Comparison of ENCODE assay signal across 18 cellular contexts in the genomic region with DNA sequence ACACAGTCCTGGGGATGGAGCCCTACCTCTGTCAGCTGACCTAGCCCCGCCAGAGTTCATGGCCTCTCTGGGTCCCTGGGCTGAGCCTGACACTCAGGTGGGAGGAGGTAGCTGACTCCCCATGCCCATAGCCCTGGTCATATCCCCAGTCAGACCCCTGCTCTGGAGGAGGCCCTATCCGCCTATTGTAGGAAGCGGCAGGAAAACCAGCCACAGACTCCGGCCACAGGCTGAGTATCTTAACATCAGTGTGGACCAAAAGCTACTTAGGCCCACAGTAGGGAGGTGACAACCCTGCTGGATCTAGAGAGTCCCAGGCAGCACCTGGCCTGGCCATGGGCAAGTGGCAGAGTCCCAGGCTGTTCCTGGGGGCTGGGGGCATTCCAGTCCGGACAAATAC. TPM values are rescaled to one million over a fixed set of nuclear protein-coding genes. Genes with fewer than 3 reads are reported as not detected.
DNase-seq lines count a peak whose midpoint lies in the region; ATAC-seq, FAIRE-seq and TF ChIP-seq lines count a peak whose summit lies in the region.
"Had no signal": no experiment of that assay in that cellular context is flagged by ENCODE, and none has a peak within 500 bp of the region (broad histone marks: within the 10 kb centered on the region; RNA-seq: fewer than 3 reads in every experiment).

No MANE protein-coding gene starts in this region.

- POLR2A ChIA-PET in HepG2 (lab: Yijun Ruan, JAX): no interaction called here

- TF ChIP-seq POLR2A in heart left ventricle (IDR thresholded peaks at IDR 0.05) (no peak), HepG2 (IDR thresholded peaks at IDR 0.05; ENCODE audit: insufficient read depth in 1 of 2, low read depth in 2 of 2, low read length in 2 of 2) (no peak)

- H3K27ac ChIP-seq in heart left ventricle (peak overlapping the region in 2 of 12 donors; percentile 34 to 62), HepG2 (ENCODE audit: extremely low read length, insufficient read depth, low read length) (no peak overlapping the region)
- H3K27ac ChIP-seq: C4-2B, GM23248, HL-60 had no signal

- peak; percentile 10 for DNase-seq in left ventricle myocardium superior
- DNase-seq in heart left ventricle: no peak
- no peak for DNase-seq in central memory CD8-positive, alpha-beta T cell (ENCODE audit: low spot score in 2 of 2)
- DNase-seq in stimulated activated effector memory CD8-positive, alpha-beta T cell treated with anti-CD3 and anti-CD28 coated beads, Interleukin-12 subunit alpha, Interleukin-12 subunit beta, amount 100 ng/mL, for 72 hours (ENCODE audit: low spot score in 2 of 2): no peak
- DNase-seq in HepG2 (ENCODE audit: low spot score): no peak
- DNase-seq in activated CD8-positive, alpha-beta memory T cell treated with anti-CD3 and anti-CD28 coated beads for 24 hours: no peak
- no peak for DNase-seq in globus pallidus (ENCODE audit: low spot score)
- DNase-seq: BE2C; CD4-positive, alpha-beta memory T cell; COR-L47; DMS53; GM23248; IMR-90; KG1 had no signal

- TF ChIP-seq CTCF in heart left ventricle (IDR thresholded peaks at IDR 0.05) (no peak), HepG2 (CRISPR knock-in tag; IDR thresholded peaks at IDR 0.05) (no peak)

- no peak for FAIRE-seq in HepG2 (lab: Jason Lieb, UNC)
- FAIRE-seq: A204.1, H54 had no signal

- no peaks in the 10 kb centered on the region for H3K9me3 Mint-ChIP-seq in central memory CD8-positive, alpha-beta T cell
- no peaks in the 10 kb centered on the region for H3K9me3 Mint-ChIP-seq in stimulated activated effector memory CD8-positive, alpha-beta T cell treated with anti-CD3 and anti-CD28 coated beads, Interleukin-12 subunit alpha, Interleukin-12 subunit beta, amount 100 ng/mL, for 72 hours
- H3K9me3 Mint-ChIP-seq: CD4-positive, alpha-beta memory T cell had no signal

- in situ Hi-C loops in HepG2 (cut with HindIII; ENCODE audit: extremely low pct_ligation_motif_present, low pct_unique_long_range_greater_than_20kb): no loop called here

- H3K4me3 Mint-ChIP-seq in central memory CD8-positive, alpha-beta T cell: no peak overlapping the region
- H3K4me3 Mint-ChIP-seq in stimulated activated effector memory CD8-positive, alpha-beta T cell treated with anti-CD3 and anti-CD28 coated beads, Interleukin-12 subunit alpha, Interleukin-12 subunit beta, amount 100 ng/mL, for 72 hours: no peak overlapping the region
- H3K4me3 Mint-ChIP-seq: CD4-positive, alpha-beta memory T cell had no signal

- CTCF ChIA-PET in HepG2 (lab: Yijun Ruan, JAX; ENCODE audit: low intra/inter-chr PET ratio, low total read pairs): no interaction called here

- H3K27me3 ChIP-seq in heart left ventricle: no peaks in the 10 kb centered on the region
- no peaks in the 10 kb centered on the region for H3K27me3 ChIP-seq in HepG2 (ENCODE audit: control insufficient read depth in 1 of 2, insufficient read depth in 2 of 2, low read length in 2 of 2)
- H3K27me3 ChIP-seq: BE2C had no signal

- intact Hi-C loops in left ventricle myocardium superior (cut with micrococcal nuclease) (no loop called here), heart left ventricle (cut with DNase I) (loop anchor here in 1 of 10 donors (5.0 kb wide), 1 partner anchor 34 kb away; a partner anchor contains a TSS), HepG2 (cut with micrococcal nuclease; ENCODE audit: unreplicated experiment) (no loop called here)

- peaks cover 9% of the 10 kb centered on the region for H3K36me3 Mint-ChIP-seq in central memory CD8-positive, alpha-beta T cell (ENCODE audit: insufficient read depth)
- H3K36me3 Mint-ChIP-seq in stimulated activated effector memory CD8-positive, alpha-beta T cell treated with anti-CD3 and anti-CD28 coated beads, Interleukin-12 subunit alpha, Interleukin-12 subunit beta, amount 100 ng/mL, for 72 hours: peaks cover 47% of the 10 kb centered on the region

- H3K4me1 ChIP-seq in heart left ventricle: peaks cover 0 to 15% (median 1%) of the 10 kb centered on the region in 12 donors
- H3K4me1 ChIP-seq in HepG2 (ENCODE audit: insufficient read depth, low read length): no peaks in the 10 kb centered on the region
- H3K4me1 ChIP-seq: BE2C had no signal

- H3K9ac ChIP-seq in HepG2 (ENCODE audit: insufficient read depth, low read depth, low read length): no peak overlapping the region
- H3K9ac ChIP-seq: GM23248 had no signal

- H3K27ac Mint-ChIP-seq in central memory CD8-positive, alpha-beta T cell (ENCODE audit: low read depth): peak overlapping the region; percentile 73
- peak overlapping the region; percentile 56 for H3K27ac Mint-ChIP-seq in stimulated activated effector memory CD8-positive, alpha-beta T cell treated with anti-CD3 and anti-CD28 coated beads, Interleukin-12 subunit alpha, Interleukin-12 subunit beta, amount 100 ng/mL, for 72 hours

- H4K20me1 ChIP-seq in HepG2 (ENCODE audit: insufficient read depth, low read length): no peaks in the 10 kb centered on the region

- H3K36me3 ChIP-seq in heart left ventricle (peaks cover 0 to 96% (median 78%) of the 10 kb centered on the region in 9 donors), HepG2 (replicated peaks in 1 of 2; ENCODE audit: control insufficient read depth in 1 of 2, insufficient read depth in 2 of 2, low read length in 2 of 2) (peaks cover 22 to 59% of the 10 kb centered on the region in 2 experiments; a peak in 4 of 5 replicates)

- TF ChIP-seq EP300 in HepG2 (IDR thresholded peaks at IDR 0.05; ENCODE audit: low read depth in 2 of 2, low read length in 2 of 2) (no peak), HepG2 (CRISPR knock-in tag; IDR thresholded peaks at IDR 0.05; ENCODE audit: borderline replicate concordance) (no peak)

- no peak for TF ChIP-seq RAD21 in HepG2 (CRISPR knock-in tag; IDR thresholded peaks at IDR 0.05)

- ATAC-seq in left ventricle myocardium superior (no peak), heart left ventricle (no peak), HepG2 (no peak)
- ATAC-seq in central memory CD8-positive, alpha-beta T cell (replicated peaks; ENCODE audit: extremely low read depth, poor library complexity, severe bottlenecking): no peak
- ATAC-seq in stimulated activated effector memory CD8-positive, alpha-beta T cell treated with anti-CD3 and anti-CD28 coated beads, Interleukin-12 subunit alpha, Interleukin-12 subunit beta, amount 100 ng/mL, for 72 hours: no peak

- no peak overlapping the region for H3K4me2 ChIP-seq in HepG2 (ENCODE audit: low read depth, low read length)

- H3K4me1 Mint-ChIP-seq in central memory CD8-positive, alpha-beta T cell: no peaks in the 10 kb centered on the region
- H3K4me1 Mint-ChIP-seq in stimulated activated effector memory CD8-positive, alpha-beta T cell treated with anti-CD3 and anti-CD28 coated beads, Interleukin-12 subunit alpha, Interleukin-12 subunit beta, amount 100 ng/mL, for 72 hours: no peaks in the 10 kb centered on the region

- H3K27me3 Mint-ChIP-seq in central memory CD8-positive, alpha-beta T cell: no peaks in the 10 kb centered on the region
- H3K27me3 Mint-ChIP-seq: CD4-positive, alpha-beta memory T cell had no signal

- BruUV-seq in HepG2 (replicated peaks; lab: Mats Ljungman, UMichigan): no TSS peak

- H3K4me3 ChIP-seq in heart left ventricle (no peak overlapping the region), HepG2 (replicated peaks in 1 of 3; ENCODE audit: insufficient read depth in 1 of 3, low read depth in 2 of 3, low read length in 3 of 3) (no peak overlapping the region)
- H3K4me3 ChIP-seq: GM23248 had no signal

- H2AFZ ChIP-seq in HepG2 (ENCODE audit: low read length): no peak overlapping the region
- H2AFZ ChIP-seq: GM23248 had no signal

- H3K9me3 ChIP-seq in heart left ventricle (no peaks in the 10 kb centered on the region), HepG2 (ENCODE audit: low read length) (no peaks in the 10 kb centered on the region)
- H3K9me3 ChIP-seq: BE2C had no signal

- H3K79me2 ChIP-seq in HepG2 (ENCODE audit: insufficient read depth, low read length): no peaks in the 10 kb centered on the region

- 92 to 98% (median 96%) methylated on average over 2 to 5 of the region's 5 CpGs for WGBS in heart left ventricle, 4 donors
- WGBS in HepG2 (ENCODE audit: low lambda C conversion rate): 100% methylated on average over 1 of the region's 5 CpGs

RNA-seq across cellular contexts. Expression of a gene that starts 15.1 kb away (rescaled TPM):
- total RNA-seq in left ventricle myocardium superior (14.8 TPM), heart left ventricle (10 to 100 TPM in 6 of 9 donors, 1 to 10 TPM in 3; 8.5 to 14.4 (median 12.3) TPM), HepG2 (2016; rRNA removed; fragmentation: Illumina TruSeq; extraction: Trizol) (11.3 and 15.5 TPM in 2 replicates)
- polyA plus RNA-seq in heart left ventricle (10 to 100 TPM; 10.4 to 24.1 TPM), HepG2 (2011; rRNA removed) (32.6 and 34.1 TPM in 2 replicates)
- 5.8 and 6.9 TPM in 2 replicates for total RNA-seq in HepG2 (2016; cell fraction: cytosol; rRNA removed; fragmentation: Illumina TruSeq; extraction: Trizol; ENCODE audit: low read depth)
- total RNA-seq in HepG2 (2016; cell fraction: insoluble cytoplasmic fraction; rRNA removed; fragmentation: Illumina TruSeq; extraction: Trizol): 9.7 and 18.4 TPM in 2 replicates
- total RNA-seq in HepG2 (2016; cell fraction: membrane; rRNA removed; fragmentation: Illumina TruSeq; extraction: Trizol): 4.5 and 5.1 TPM in 2 replicates
- 22.2 and 24.1 TPM in 2 replicates for total RNA-seq in HepG2 (2016; cell fraction: nucleus; rRNA removed; fragmentation: Illumina TruSeq; extraction: Trizol)
- polyA plus RNA-seq in HepG2 (2011; cell fraction: cytosol; rRNA removed): 7.9 and 9.8 TPM in 2 replicates
- 162 and 171 TPM in 2 replicates for polyA plus RNA-seq in HepG2 (2011; cell fraction: nucleus; rRNA removed)
- polyA plus RNA-seq in HepG2 (2012): 19.0 and 22.7 TPM in 2 replicates
- polyA plus RNA-seq in HepG2 (2016; cell fraction: cytosol; fragmentation: Illumina TruSeq; extraction: Trizol; ENCODE audit: low read depth): 1.4 and 1.7 TPM in 2 replicates
- 8.1 and 8.4 TPM in 2 replicates for polyA plus RNA-seq in HepG2 (2016; cell fraction: insoluble cytoplasmic fraction; fragmentation: Illumina TruSeq; extraction: Trizol; ENCODE audit: low read depth)
- polyA plus RNA-seq in HepG2 (2016; cell fraction: membrane; fragmentation: Illumina TruSeq; extraction: Trizol; ENCODE audit: low read depth): 2.1 and 3.0 TPM in 2 replicates
- 78.5 and 90.7 TPM in 2 replicates for polyA plus RNA-seq in HepG2 (2016; cell fraction: nucleus; fragmentation: Illumina TruSeq; extraction: Trizol; ENCODE audit: insufficient read depth, low read depth)
- 16.4 and 18.6 TPM in 2 replicates for polyA minus RNA-seq in HepG2 (2011; rRNA and poly(A)+ RNA removed; ENCODE audit: low replicate concordance)
- polyA minus RNA-seq in HepG2 (2011; cell fraction: cytosol; rRNA and poly(A)+ RNA removed): 2.5 and 4.4 TPM in 2 replicates
- 31.4 and 38.0 TPM in 2 replicates for polyA minus RNA-seq in HepG2 (2011; cell fraction: nucleus; rRNA and poly(A)+ RNA removed)

RNA-seq across cellular contexts. Expression of a gene that starts 34.0 kb away (rescaled TPM):
- total RNA-seq in left ventricle myocardium superior (37.1 TPM), heart left ventricle (10 to 100 TPM; 29.3 to 68.9 (median 43.1) TPM), HepG2 (2016; rRNA removed; fragmentation: Illumina TruSeq; extraction: Trizol) (26.8 and 35.0 TPM in 2 replicates)
- polyA plus RNA-seq in heart left ventricle (10 to 100 TPM; 31.1 to 49.9 TPM), HepG2 (2011; rRNA removed) (50.0 and 59.5 TPM in 2 replicates)
- 16.3 and 18.1 TPM in 2 replicates for total RNA-seq in HepG2 (2016; cell fraction: cytosol; rRNA removed; fragmentation: Illumina TruSeq; extraction: Trizol; ENCODE audit: low read depth)
- total RNA-seq in HepG2 (2016; cell fraction: insoluble cytoplasmic fraction; rRNA removed; fragmentation: Illumina TruSeq; extraction: Trizol): 22.4 and 35.5 TPM in 2 replicates
- 27.6 and 33.0 TPM in 2 replicates for total RNA-seq in HepG2 (2016; cell fraction: membrane; rRNA removed; fragmentation: Illumina TruSeq; extraction: Trizol)
- total RNA-seq in HepG2 (2016; cell fraction: nucleus; rRNA removed; fragmentation: Illumina TruSeq; extraction: Trizol): 34.2 and 36.7 TPM in 2 replicates
- polyA plus RNA-seq in HepG2 (2011; cell fraction: cytosol; rRNA removed): 37.5 and 49.4 TPM in 2 replicates
- 238 and 301 TPM in 2 replicates for polyA plus RNA-seq in HepG2 (2011; cell fraction: nucleus; rRNA removed)
- polyA plus RNA-seq in HepG2 (2012): 31.9 and 43.3 TPM in 2 replicates
- 12.6 and 12.7 TPM in 2 replicates for polyA plus RNA-seq in HepG2 (2016; cell fraction: cytosol; fragmentation: Illumina TruSeq; extraction: Trizol; ENCODE audit: low read depth)
- 23.9 and 30.1 TPM in 2 replicates for polyA plus RNA-seq in HepG2 (2016; cell fraction: insoluble cytoplasmic fraction; fragmentation: Illumina TruSeq; extraction: Trizol; ENCODE audit: low read depth)
- polyA plus RNA-seq in HepG2 (2016; cell fraction: membrane; fragmentation: Illumina TruSeq; extraction: Trizol; ENCODE audit: low read depth): 21.4 and 23.2 TPM in 2 replicates
- polyA plus RNA-seq in HepG2 (2016; cell fraction: nucleus; fragmentation: Illumina TruSeq; extraction: Trizol; ENCODE audit: insufficient read depth, low read depth): 77.4 and 83.8 TPM in 2 replicates
- polyA minus RNA-seq in HepG2 (2011; rRNA and poly(A)+ RNA removed; ENCODE audit: low replicate concordance): 111 and 116 TPM in 2 replicates
- 34.3 and 37.3 TPM in 2 replicates for polyA minus RNA-seq in HepG2 (2011; cell fraction: cytosol; rRNA and poly(A)+ RNA removed)
- 73.2 and 88.6 TPM in 2 replicates for polyA minus RNA-seq in HepG2 (2011; cell fraction: nucleus; rRNA and poly(A)+ RNA removed)

RNA-seq across cellular contexts. Expression of a gene that starts 53.0 kb away (rescaled TPM):
- total RNA-seq in left ventricle myocardium superior (434 TPM), heart left ventricle (100 to 1,000 TPM; 266 to 747 (median 402) TPM), HepG2 (2016; rRNA removed; fragmentation: Illumina TruSeq; extraction: Trizol) (160 and 161 TPM in 2 replicates)
- polyA plus RNA-seq in heart left ventricle (100 to 1,000 TPM; 177 to 266 TPM), HepG2 (2011; rRNA removed) (90.9 and 126 TPM in 2 replicates)
- 45.2 and 49.8 TPM in 2 replicates for total RNA-seq in HepG2 (2016; cell fraction: cytosol; rRNA removed; fragmentation: Illumina TruSeq; extraction: Trizol; ENCODE audit: low read depth)
- 158 and 162 TPM in 2 replicates for total RNA-seq in HepG2 (2016; cell fraction: insoluble cytoplasmic fraction; rRNA removed; fragmentation: Illumina TruSeq; extraction: Trizol)
- total RNA-seq in HepG2 (2016; cell fraction: membrane; rRNA removed; fragmentation: Illumina TruSeq; extraction: Trizol): 63.1 and 66.1 TPM in 2 replicates
- 98.3 and 116 TPM in 2 replicates for total RNA-seq in HepG2 (2016; cell fraction: nucleus; rRNA removed; fragmentation: Illumina TruSeq; extraction: Trizol)
- polyA plus RNA-seq in HepG2 (2011; cell fraction: cytosol; rRNA removed): 81.2 and 85.2 TPM in 2 replicates
- polyA plus RNA-seq in HepG2 (2011; cell fraction: nucleus; rRNA removed): 240 and 268 TPM in 2 replicates
- 80.8 and 157 TPM in 2 replicates for polyA plus RNA-seq in HepG2 (2012)
- polyA plus RNA-seq in HepG2 (2016; cell fraction: cytosol; fragmentation: Illumina TruSeq; extraction: Trizol; ENCODE audit: low read depth): 43.0 and 45.0 TPM in 2 replicates
- 179 and 191 TPM in 2 replicates for polyA plus RNA-seq in HepG2 (2016; cell fraction: insoluble cytoplasmic fraction; fragmentation: Illumina TruSeq; extraction: Trizol; ENCODE audit: low read depth)
- polyA plus RNA-seq in HepG2 (2016; cell fraction: membrane; fragmentation: Illumina TruSeq; extraction: Trizol; ENCODE audit: low read depth): 48.5 and 49.4 TPM in 2 replicates
- polyA plus RNA-seq in HepG2 (2016; cell fraction: nucleus; fragmentation: Illumina TruSeq; extraction: Trizol; ENCODE audit: insufficient read depth, low read depth): 190 and 194 TPM in 2 replicates
- 245 and 268 TPM in 2 replicates for polyA minus RNA-seq in HepG2 (2011; rRNA and poly(A)+ RNA removed; ENCODE audit: low replicate concordance)
- 106 and 114 TPM in 2 replicates for polyA minus RNA-seq in HepG2 (2011; cell fraction: cytosol; rRNA and poly(A)+ RNA removed)
- polyA minus RNA-seq in HepG2 (2011; cell fraction: nucleus; rRNA and poly(A)+ RNA removed): 238 and 284 TPM in 2 replicates
